Comparison of ENCODE assay signal across 8 cellular contexts in genomic region chr2:200713704-200714064, GRCh38.
DNase-seq lines count a peak whose midpoint lies in the region; ATAC-seq, FAIRE-seq and TF ChIP-seq lines count a peak whose summit lies in the region.

No MANE protein-coding gene starts in this region.

- no peaks in the 10 kb centered on the region for H3K36me3 Mint-ChIP-seq in stimulated activated naive B cell treated with anti-CD40 and anti-IgM and Interleukin-4, amounts not matched to agents 10 μg/mL and 1 μg/mL and 100 μg/mL, for 72 hours

- H4K5ac ChIP-seq in IMR-90 (ENCODE audit: low read depth, low read length), result peak overlapping the region; percentile 92

- H3K56ac ChIP-seq in IMR-90 (ENCODE audit: extremely low read depth, insufficient read depth, low read length), result 0 out of 2 replicates have a peak overlapping the region, but pooled peaks have one; percentile 25

- TF ChIP-seq POLR2A in IMR-90 (IDR thresholded peaks at IDR 0.05; ENCODE audit: low read depth, low read length), result no peak

- DNase-seq in IMR-90 (no peak), activated T-cell treated with anti-CD3 and anti-CD28 coated beads for 48 hours (ENCODE audit: low read depth) (peak; percentile 23), keratinocyte (ENCODE audit: low read depth, low spot score) (no peak), D341Med (ENCODE audit: low spot score) (no peak), NK-92 (lab: John Stamatoyannopoulos, UW; ENCODE audit: unreplicated experiment) (no peak), occipital lobe (lab: John Stamatoyannopoulos, UW) (no peak)
- no peak for DNase-seq in stimulated activated naive B cell treated with anti-CD40 and anti-IgM and Interleukin-4, amounts not matched to agents 10 μg/mL and 1 μg/mL and 100 μg/mL, for 72 hours

- H3K27ac ChIP-seq in IMR-90 (ENCODE audit: insufficient read depth, low read length) (peak overlapping the region; percentile 15; the same call in 1 of the 2 replicates), keratinocyte (ENCODE audit: control insufficient read depth, insufficient read depth, low read length) (peak overlapping the region; percentile 37)

- CTCF ChIA-PET in IMR-90 (lab: Yijun Ruan, JAX), result interaction anchor here (0.6 to 2.3 kb wide), 16 partner anchors 10 to 170 kb away, joined by 3 to 12 read pairs (median 4); no protein-coding TSS in a partner anchor

- H2AK9ac ChIP-seq in IMR-90 (replicated peaks; ENCODE audit: low read depth, low read length, poor library complexity), result peak overlapping the region; percentile 66

- H3K9me3 Mint-ChIP-seq in stimulated activated naive B cell treated with anti-CD40 and anti-IgM and Interleukin-4, amounts not matched to agents 10 μg/mL and 1 μg/mL and 100 μg/mL, for 72 hours, result no peaks in the 10 kb centered on the region

- no peak overlapping the region for H3K4me3 ChIP-seq in IMR-90 (ENCODE audit: insufficient read depth, low read depth, low read length)
- no peak overlapping the region for H3K4me3 ChIP-seq in keratinocyte (ENCODE audit: control insufficient read depth in 2 of 3, extremely low read depth in 1 of 3, insufficient read depth in 2 of 3, low read depth in 1 of 3, low read length in 3 of 3)

- H4K8ac ChIP-seq in IMR-90 (ENCODE audit: low read depth in 2 of 2, low read length in 2 of 2), result peak overlapping the region; percentile 63 to 84

- H2BK15ac ChIP-seq in IMR-90 (ENCODE audit: low read depth, low read length), result peak overlapping the region; percentile 37

- peak overlapping the region; percentile 17; the same call in 1 of the 2 replicates for H3K9ac ChIP-seq in IMR-90 (ENCODE audit: low read depth, low read length)
- H3K9ac ChIP-seq in keratinocyte (ENCODE audit: control insufficient read depth, extremely low read depth, insufficient read depth, low read length), result peak overlapping the region; percentile 28

- peak overlapping the region; percentile 86 for H2AFZ ChIP-seq in IMR-90 (replicated peaks; ENCODE audit: low read length, poor library complexity)
- peak overlapping the region; percentile 70 for H2AFZ ChIP-seq in keratinocyte (ENCODE audit: control insufficient read depth, low read length)

- peak overlapping the region; percentile 88 for H4K91ac ChIP-seq in IMR-90 (ENCODE audit: insufficient read depth, low read depth, low read length)

- peak overlapping the region; percentile 83 for H2BK20ac ChIP-seq in IMR-90 (ENCODE audit: low read depth, low read length)

- H4K20me1 ChIP-seq in IMR-90 (ENCODE audit: insufficient read depth, low read length), result no peaks in the 10 kb centered on the region
- no peaks in the 10 kb centered on the region for H4K20me1 ChIP-seq in keratinocyte (ENCODE audit: control insufficient read depth, extremely low read depth, insufficient read depth, low read length)

- H3K79me2 ChIP-seq in keratinocyte (ENCODE audit: control insufficient read depth, insufficient read depth, low read length), result no peaks in the 10 kb centered on the region

- H3K27ac Mint-ChIP-seq in stimulated activated naive B cell treated with anti-CD40 and anti-IgM and Interleukin-4, amounts not matched to agents 10 μg/mL and 1 μg/mL and 100 μg/mL, for 72 hours, result peak overlapping the region; percentile 99

- POLR2A ChIA-PET in IMR-90 (lab: Charles Lee; ENCODE audit: unreplicated experiment), result no interaction called here

- peaks cover 11 to 18% of the 10 kb centered on the region in 2 donors for H3K4me1 Mint-ChIP-seq in stimulated activated naive B cell treated with anti-CD40 and anti-IgM and Interleukin-4, amounts not matched to agents 10 μg/mL and 1 μg/mL and 100 μg/mL, for 72 hours

- FAIRE-seq in keratinocyte (lab: Jason Lieb, UNC), result no peak

- in situ Hi-C loops in IMR-90 (cut with MboI; ENCODE audit: low sequenced_read_pairs), result no loop called here

- H3K4me3 Mint-ChIP-seq in stimulated activated naive B cell treated with anti-CD40 and anti-IgM and Interleukin-4, amounts not matched to agents 10 μg/mL and 1 μg/mL and 100 μg/mL, for 72 hours, result peak overlapping the region; percentile 81 to 86

- dilution Hi-C loops in IMR-90 (cut with HindIII; ENCODE audit: low sequenced_read_pairs, unreplicated experiment) (no loop called here), keratinocyte (cut with MboI; ENCODE audit: extremely low pct_ligation_motif_present, low sequenced_read_pairs) (no loop called here)

- H3K9me1 ChIP-seq in IMR-90 (ENCODE audit: insufficient read depth, low read length), result peaks cover 5% of the 10 kb centered on the region; the same call in 1 of the 2 replicates
- H3K9me1 ChIP-seq in keratinocyte (ENCODE audit: control insufficient read depth, extremely low read depth, insufficient read depth, low read length), result no peaks in the 10 kb centered on the region

- peak overlapping the region; percentile 42 for H3K4ac ChIP-seq in IMR-90 (ENCODE audit: low read depth, low read length)

- H3K9me3 ChIP-seq in IMR-90 (ENCODE audit: control insufficient read depth, insufficient read depth, low read length), result peaks cover 6% of the 10 kb centered on the region
- H3K9me3 ChIP-seq in keratinocyte (ENCODE audit: control insufficient read depth, low read depth, low read length), result no peaks in the 10 kb centered on the region

- H3K36me3 ChIP-seq in IMR-90 (ENCODE audit: control insufficient read depth, insufficient read depth, low read length) (no peaks in the 10 kb centered on the region), keratinocyte (ENCODE audit: control insufficient read depth in 2 of 2, extremely low read depth in 1 of 2, insufficient read depth in 2 of 2, low read length in 2 of 2) (no peaks in the 10 kb centered on the region)

- H3K23ac ChIP-seq in IMR-90 (ENCODE audit: low read depth, low read length), result peak overlapping the region; percentile 73; the same call in 1 of the 2 replicates

- TF ChIP-seq CTCF in IMR-90 (conservative IDR thresholded peaks at IDR 0.05; ENCODE audit: low read depth, low read length) (no peak), keratinocyte (optimal IDR thresholded peaks at IDR 0.05 in 1 of 3, IDR thresholded peaks at IDR 0.05 in 1 of 3, conservative IDR thresholded peaks at IDR 0.05 in 1 of 3; ENCODE audit: extremely low read depth in 1 of 3, insufficient read depth in 2 of 3, low read length in 3 of 3) (no peak)

- H2BK120ac ChIP-seq in IMR-90 (ENCODE audit: low read depth, low read length), result peak overlapping the region; percentile 46

- 0 out of 4 replicates have a peak, but pooled peaks cover 0 to 3% of the 10 kb centered on the region in 2 experiments for H3K79me1 ChIP-seq in IMR-90 (ENCODE audit: low read depth in 1 of 2, low read length in 2 of 2)

- WGBS in IMR-90 (ENCODE audit: extremely low coverage in 2 of 2, insufficient read length in 1 of 2), 2 experiments, result no CpG with 5 or more reads among the region's 4 CpGs

- no peak overlapping the region for H3K4me2 ChIP-seq in IMR-90 (ENCODE audit: low read depth, low read length)
- peak overlapping the region; percentile 63 for H3K4me2 ChIP-seq in keratinocyte (ENCODE audit: control insufficient read depth, extremely low read depth, insufficient read depth, low read depth, low read length)

- peak overlapping the region; percentile 8 for H3K18ac ChIP-seq in IMR-90 (ENCODE audit: low read depth, low read length)

- H2AK5ac ChIP-seq in IMR-90 (ENCODE audit: low read depth, low read length), result peak overlapping the region; percentile 89

- H3K4me1 ChIP-seq in IMR-90 (ENCODE audit: control insufficient read depth, insufficient read depth, low read length) (peaks cover 4% of the 10 kb centered on the region), keratinocyte (ENCODE audit: control insufficient read depth, extremely low read depth, insufficient read depth, low read length) (peaks cover 9% of the 10 kb centered on the region)

- no TSS peak for BruUV-seq in IMR-90 (replicated peaks; lab: Mats Ljungman, UMichigan)

- TF ChIP-seq RAD21 in IMR-90 (IDR thresholded peaks at IDR 0.05; ENCODE audit: low read length), result no peak

- ATAC-seq in IMR-90 (ENCODE audit: low read depth) (no peak), HG02571 (IDR thresholded peaks at IDR 0.05; ENCODE audit: unreplicated experiment) (no peak)
- no peak for ATAC-seq in stimulated activated naive B cell treated with anti-CD40 and anti-IgM and Interleukin-4, amounts not matched to agents 10 μg/mL and 1 μg/mL and 100 μg/mL, for 72 hours (replicated peaks)

- intact Hi-C loops in IMR-90 (cut with micrococcal nuclease), result loop anchor here (1.0 to 2.0 kb wide), 4 partner anchors 22 to 175 kb away; partner anchors contain the start of genes BZW1, CLK1, NIF3L1 and PPIL3

- H3K27me3 ChIP-seq in IMR-90 (ENCODE audit: control insufficient read depth, insufficient read depth, low read length) (peaks cover 2% of the 10 kb centered on the region; the same call in 1 of the 2 replicates), keratinocyte (ENCODE audit: control insufficient read depth, extremely low read depth, insufficient read depth, low read length) (no peaks in the 10 kb centered on the region)

- H2BK5ac ChIP-seq in IMR-90 (ENCODE audit: low read depth, low read length, poor library complexity, severe bottlenecking), result peak overlapping the region; percentile 56

- peak overlapping the region; percentile 79; the same call in 1 of the 2 replicates for H3K14ac ChIP-seq in IMR-90 (replicated peaks; ENCODE audit: low read depth, low read length)

- H3K27me3 Mint-ChIP-seq in stimulated activated naive B cell treated with anti-CD40 and anti-IgM and Interleukin-4, amounts not matched to agents 10 μg/mL and 1 μg/mL and 100 μg/mL, for 72 hours, result no peaks in the 10 kb centered on the region

TF ChIP-seq in IMR-90, 13 proteins besides CTCF, POLR2A, EP300 and RAD21 (continues in another document):
- no peak for TF ChIP-seq MXI1 (IDR thresholded peaks at IDR 0.05; ENCODE audit: borderline replicate concordance, low read depth, low read length)
- no peak for TF ChIP-seq NFE2L2 (IDR thresholded peaks at IDR 0.05; ENCODE audit: low read depth, low read length)
- TF ChIP-seq RCOR1 (IDR thresholded peaks at IDR 0.05; ENCODE audit: insufficient replicate concordance, low read length), result no peak
- TF ChIP-seq SMC3 (IDR thresholded peaks at IDR 0.05; ENCODE audit: low read depth, low read length), result no peak
- no peak for TF ChIP-seq USF2 (IDR thresholded peaks at IDR 0.05; ENCODE audit: low read depth, low read length)
- no peak for TF ChIP-seq MAZ (IDR thresholded peaks at IDR 0.05; ENCODE audit: borderline replicate concordance, low read depth, low read length)
- no peak for TF ChIP-seq CEBPB (IDR thresholded peaks at IDR 0.05; ENCODE audit: low read depth, low read length)
- no peak for TF ChIP-seq CHD1 (IDR thresholded peaks at IDR 0.05; ENCODE audit: low read depth, low read length)
- TF ChIP-seq BHLHE40 (IDR thresholded peaks at IDR 0.05; ENCODE audit: low read depth, low read length), result no peak
- TF ChIP-seq RFX5 (IDR thresholded peaks at IDR 0.05; ENCODE audit: low read depth, low read length), result no peak
